ENCODE assay signal across 11 cellular contexts in genomic region chr1:64343105-64343960, GRCh38.
DNase-seq lines count a peak whose midpoint lies in the region; ATAC-seq and TF ChIP-seq lines count a peak whose summit lies in the region.
"Had no signal": no experiment of that assay in that cellular context is flagged by ENCODE, and none has a peak within 500 bp of the region (broad histone marks: within the 10 kb centered on the region; RNA-seq: fewer than 3 reads in every experiment).

No MANE protein-coding gene starts in this region.

- BruUV-seq in A673 (replicated peaks; lab: Mats Ljungman, UMichigan): no TSS peak

- H3K4me3 ChIP-seq in A673 (ENCODE audit: low read depth, low read length, poor library complexity, severe bottlenecking) (no peak overlapping the region), fibroblast of mammary gland (ENCODE audit: control insufficient read depth, low read depth, low read length) (no peak overlapping the region)

- H3K9me3 ChIP-seq in A673 (ENCODE audit: low read depth, low read length, poor library complexity, severe bottlenecking): no peaks in the 10 kb centered on the region

- no peaks in the 10 kb centered on the region for H3K27me3 Mint-ChIP-seq in activated CD4-positive, alpha-beta memory T cell treated with anti-CD3 and anti-CD28 coated beads, Interleukin-2, amount 10 ng/mL, durations not matched to agents 7 days and 5 days
- peaks cover 5 to 11% of the 10 kb centered on the region in 2 donors for H3K27me3 Mint-ChIP-seq in stimulated activated naive B cell treated with anti-CD40 and anti-IgM and Interleukin-4, amounts not matched to agents 10 μg/mL and 1 μg/mL and 100 μg/mL, for 72 hours

- no peaks in the 10 kb centered on the region for H3K9me3 Mint-ChIP-seq in activated CD4-positive, alpha-beta memory T cell treated with anti-CD3 and anti-CD28 coated beads, Interleukin-2, amount 10 ng/mL, durations not matched to agents 7 days and 5 days
- H3K9me3 Mint-ChIP-seq in stimulated activated naive B cell treated with anti-CD40 and anti-IgM and Interleukin-4, amounts not matched to agents 10 μg/mL and 1 μg/mL and 100 μg/mL, for 72 hours: no peaks in the 10 kb centered on the region
- H3K9me3 Mint-ChIP-seq: activated naive CD4-positive, alpha-beta T cell treated with anti-CD3 and anti-CD28 coated beads, Interleukin-2, amount 50 U/mL, for 24 hours had no signal

- H3K27me3 ChIP-seq in A673 (replicated peaks; ENCODE audit: insufficient read depth, low read depth, low read length, poor library complexity): no peaks in the 10 kb centered on the region

- H3K4me1 ChIP-seq in A673 (ENCODE audit: insufficient read depth, low read length, poor library complexity, severe bottlenecking): peaks cover 37% of the 10 kb centered on the region

- H3K4me1 Mint-ChIP-seq in activated CD4-positive, alpha-beta memory T cell treated with anti-CD3 and anti-CD28 coated beads, Interleukin-2, amount 10 ng/mL, durations not matched to agents 7 days and 5 days: no peaks in the 10 kb centered on the region
- H3K4me1 Mint-ChIP-seq in stimulated activated naive B cell treated with anti-CD40 and anti-IgM and Interleukin-4, amounts not matched to agents 10 μg/mL and 1 μg/mL and 100 μg/mL, for 72 hours: no peaks in the 10 kb centered on the region
- H3K4me1 Mint-ChIP-seq: activated naive CD4-positive, alpha-beta T cell treated with anti-CD3 and anti-CD28 coated beads, Interleukin-2, amount 50 U/mL, for 24 hours had no signal

- DNase-seq in A673 (ENCODE audit: low spot score): peak; percentile 80
- peak; percentile 79 for DNase-seq in HT1080 (ENCODE audit: low read depth)
- DNase-seq in RKO (ENCODE audit: low spot score): peak; percentile 39
- DNase-seq in fibroblast of mammary gland (ENCODE audit: low read depth): peak; percentile 59
- no peak for DNase-seq in activated CD4-positive, alpha-beta memory T cell treated with anti-CD3 and anti-CD28 coated beads, Interleukin-2, amount 10 ng/mL, durations not matched to agents 7 days and 5 days
- no peak for DNase-seq in stimulated activated naive B cell treated with anti-CD40 and anti-IgM and Interleukin-4, amounts not matched to agents 10 μg/mL and 1 μg/mL and 100 μg/mL, for 72 hours
- DNase-seq: C1 segment of cervical spinal cord; stimulated activated CD4-positive, alpha-beta T cell treated with anti-CD3 and anti-CD28 coated beads, Interleukin-4, amount 100 ng/mL, for 24 hours had no signal

- no peak overlapping the region for H3K4me3 Mint-ChIP-seq in activated CD4-positive, alpha-beta memory T cell treated with anti-CD3 and anti-CD28 coated beads, Interleukin-2, amount 10 ng/mL, durations not matched to agents 7 days and 5 days
- H3K4me3 Mint-ChIP-seq in stimulated activated naive B cell treated with anti-CD40 and anti-IgM and Interleukin-4, amounts not matched to agents 10 μg/mL and 1 μg/mL and 100 μg/mL, for 72 hours: no peak overlapping the region
- H3K4me3 Mint-ChIP-seq: activated naive CD4-positive, alpha-beta T cell treated with anti-CD3 and anti-CD28 coated beads, Interleukin-2, amount 50 U/mL, for 24 hours had no signal

- ATAC-seq in GM21529 (IDR thresholded peaks at IDR 0.05; ENCODE audit: unreplicated experiment) (no peak), GM21619 (IDR thresholded peaks at IDR 0.05; ENCODE audit: unreplicated experiment) (no peak)
- ATAC-seq in stimulated activated naive B cell treated with anti-CD40 and anti-IgM and Interleukin-4, amounts not matched to agents 10 μg/mL and 1 μg/mL and 100 μg/mL, for 72 hours (replicated peaks): no peak

- peak overlapping the region; percentile 24 for H3K27ac ChIP-seq in A673 (ENCODE audit: low read depth, low read length, poor library complexity, severe bottlenecking)

- CTCF ChIA-PET in A673 (lab: Charles Lee): no interaction called here
- CTCF ChIA-PET in activated CD4-positive, alpha-beta memory T cell treated with anti-CD3 and anti-CD28 coated beads, Interleukin-2, amount 10 ng/mL, durations not matched to agents 7 days and 5 days (lab: Charles Lee): no interaction called here

- TF ChIP-seq CTCF in A673 (conservative IDR thresholded peaks at IDR 0.05; ENCODE audit: low read depth, low read length) (no peak), fibroblast of mammary gland (conservative IDR thresholded peaks at IDR 0.05; ENCODE audit: control insufficient read depth, insufficient read depth, low read depth, low read length) (no peak)

- intact Hi-C loops in A673 (cut with micrococcal nuclease; ENCODE audit: unreplicated experiment): no loop called here

- H3K27ac Mint-ChIP-seq in activated CD4-positive, alpha-beta memory T cell treated with anti-CD3 and anti-CD28 coated beads, Interleukin-2, amount 10 ng/mL, durations not matched to agents 7 days and 5 days: no peak overlapping the region
- H3K27ac Mint-ChIP-seq in stimulated activated naive B cell treated with anti-CD40 and anti-IgM and Interleukin-4, amounts not matched to agents 10 μg/mL and 1 μg/mL and 100 μg/mL, for 72 hours: no peak overlapping the region
- H3K27ac Mint-ChIP-seq: activated naive CD4-positive, alpha-beta T cell treated with anti-CD3 and anti-CD28 coated beads, Interleukin-2, amount 50 U/mL, for 24 hours had no signal

- POLR2A ChIA-PET in A673 (lab: Charles Lee; ENCODE audit: low non-redundant PET): no interaction called here
- POLR2A ChIA-PET in activated CD4-positive, alpha-beta memory T cell treated with anti-CD3 and anti-CD28 coated beads, Interleukin-2, amount 10 ng/mL, durations not matched to agents 7 days and 5 days (lab: Charles Lee): no interaction called here

- H3K36me3 Mint-ChIP-seq in activated CD4-positive, alpha-beta memory T cell treated with anti-CD3 and anti-CD28 coated beads, Interleukin-2, amount 10 ng/mL, durations not matched to agents 7 days and 5 days (ENCODE audit: low read depth): no peaks in the 10 kb centered on the region
- H3K36me3 Mint-ChIP-seq in stimulated activated naive B cell treated with anti-CD40 and anti-IgM and Interleukin-4, amounts not matched to agents 10 μg/mL and 1 μg/mL and 100 μg/mL, for 72 hours: no peaks in the 10 kb centered on the region
- H3K36me3 Mint-ChIP-seq: activated naive CD4-positive, alpha-beta T cell treated with anti-CD3 and anti-CD28 coated beads, Interleukin-2, amount 50 U/mL, for 24 hours had no signal

- no peaks in the 10 kb centered on the region for H3K36me3 ChIP-seq in A673 (ENCODE audit: insufficient read depth, low read length, poor library complexity, severe bottlenecking)

Comparison
In these comparisons a context has a peak if more than half of its experiments do, and no peak if none do; other contexts are left out.
1. DNase-seq: peak in A673 (single experiment), HT1080 (single experiment), RKO (single experiment) and fibroblast of mammary gland (single experiment); none in activated CD4-positive, alpha-beta memory T cell treated with anti-CD3 and anti-CD28 coated beads, Interleukin-2, amount 10 ng/mL, durations not matched to agents 7 days and 5 days (single experiment) and stimulated activated naive B cell treated with anti-CD40 and anti-IgM and Interleukin-4, amounts not matched to agents 10 μg/mL and 1 μg/mL and 100 μg/mL, for 72 hours (single experiment).